1 cellular context compared by ENCODE assay signal in the genomic region with DNA sequence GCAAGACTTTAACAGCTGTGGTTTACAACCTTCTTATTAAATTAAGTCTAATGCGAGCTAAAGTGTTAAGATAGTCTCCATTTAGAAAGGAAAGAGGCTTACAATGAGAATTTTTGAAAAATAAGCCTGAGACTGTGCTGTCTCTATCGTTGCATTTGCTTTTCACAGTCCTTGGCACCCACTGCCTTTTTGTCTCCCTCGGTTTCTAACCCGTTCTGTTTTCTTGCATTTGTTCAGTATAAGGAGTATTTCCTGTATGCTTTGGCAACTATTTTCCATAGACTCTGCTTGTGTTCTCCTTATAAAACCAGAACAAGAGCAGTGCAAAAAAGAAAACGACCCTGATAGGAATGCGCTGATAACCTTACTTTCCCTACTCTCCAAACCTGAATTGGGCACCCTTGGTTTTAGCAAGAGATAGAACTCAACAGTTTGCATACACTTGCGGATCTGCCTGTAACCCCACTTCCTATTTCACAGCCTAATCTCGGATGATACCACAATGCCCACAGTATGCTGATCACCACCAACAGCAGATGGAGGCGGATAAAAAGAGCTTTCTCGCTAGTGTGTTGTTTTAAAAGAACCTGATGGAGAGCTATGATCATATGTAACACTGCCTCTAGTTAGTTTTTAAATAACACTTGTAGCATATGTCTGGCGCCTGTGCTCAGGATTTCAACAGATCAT.
TF ChIP-seq lines count a peak whose summit lies in the region.

No MANE protein-coding gene starts in this region.

TF ChIP-seq in K562, 482 proteins besides CTCF, POLR2A, EP300 and RAD21 (continued from another document):
- TF ChIP-seq, protein P1, sequence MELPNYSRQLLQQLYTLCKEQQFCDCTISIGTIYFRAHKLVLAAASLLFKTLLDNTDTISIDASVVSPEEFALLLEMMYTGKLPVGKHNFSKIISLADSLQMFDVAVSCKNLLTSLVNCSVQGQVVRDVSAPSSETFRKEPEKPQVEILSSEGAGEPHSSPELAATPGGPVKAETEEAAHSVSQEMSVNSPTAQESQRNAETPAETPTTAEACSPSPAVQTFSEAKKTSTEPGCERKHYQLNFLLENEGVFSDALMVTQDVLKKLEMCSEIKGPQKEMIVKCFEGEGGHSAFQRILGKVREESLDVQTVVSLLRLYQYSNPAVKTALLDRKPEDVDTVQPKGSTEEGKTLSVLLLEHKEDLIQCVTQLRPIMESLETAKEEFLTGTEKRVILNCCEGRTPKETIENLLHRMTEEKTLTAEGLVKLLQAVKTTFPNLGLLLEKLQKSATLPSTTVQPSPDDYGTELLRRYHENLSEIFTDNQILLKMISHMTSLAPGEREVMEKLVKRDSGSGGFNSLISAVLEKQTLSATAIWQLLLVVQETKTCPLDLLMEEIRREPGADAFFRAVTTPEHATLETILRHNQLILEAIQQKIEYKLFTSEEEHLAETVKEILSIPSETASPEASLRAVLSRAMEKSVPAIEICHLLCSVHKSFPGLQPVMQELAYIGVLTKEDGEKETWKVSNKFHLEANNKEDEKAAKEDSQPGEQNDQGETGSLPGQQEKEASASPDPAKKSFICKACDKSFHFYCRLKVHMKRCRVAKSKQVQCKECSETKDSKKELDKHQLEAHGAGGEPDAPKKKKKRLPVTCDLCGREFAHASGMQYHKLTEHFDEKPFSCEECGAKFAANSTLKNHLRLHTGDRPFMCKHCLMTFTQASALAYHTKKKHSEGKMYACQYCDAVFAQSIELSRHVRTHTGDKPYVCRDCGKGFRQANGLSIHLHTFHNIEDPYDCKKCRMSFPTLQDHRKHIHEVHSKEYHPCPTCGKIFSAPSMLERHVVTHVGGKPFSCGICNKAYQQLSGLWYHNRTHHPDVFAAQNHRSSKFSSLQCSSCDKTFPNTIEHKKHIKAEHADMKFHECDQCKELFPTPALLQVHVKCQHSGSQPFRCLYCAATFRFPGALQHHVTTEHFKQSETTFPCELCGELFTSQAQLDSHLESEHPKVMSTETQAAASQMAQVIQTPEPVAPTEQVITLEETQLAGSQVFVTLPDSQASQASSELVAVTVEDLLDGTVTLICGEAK (IDR thresholded peaks at IDR 0.05) = peak; percentile 26; the same call in 1 of the 2 replicates
- TF ChIP-seq, protein P1 (CRISPR knock-in tag; IDR thresholded peaks at IDR 0.05) = no peak
- TF ChIP-seq HEY1 (CRISPR knock-in tag; IDR thresholded peaks at IDR 0.05; ENCODE audit: borderline replicate concordance) (no peak), DPF2 (IDR thresholded peaks at IDR 0.05) (0 out of 2 replicates have a peak, but pooled peaks have one; percentile 23), SPI1 (IDR thresholded peaks at IDR 0.05; ENCODE audit: borderline replicate concordance, low read depth, low read length) (peak; percentile 84), TEAD4 (IDR thresholded peaks at IDR 0.05; ENCODE audit: low read length) (peak; percentile 41; the same call in 1 of the 2 replicates), TEAD4 (CRISPR knock-in tag; IDR thresholded peaks at IDR 0.05; ENCODE audit: borderline replicate concordance) (no peak), ZZZ3 (IDR thresholded peaks at IDR 0.05) (no peak), RCOR1 (IDR thresholded peaks at IDR 0.05; ENCODE audit: borderline replicate concordance in 1 of 2, low read depth in 2 of 2, low read length in 2 of 2) (0 out of 4 replicates have a peak, but pooled peaks of 1 of the 2 experiments have one; percentile 4), GATAD2B (IDR thresholded peaks at IDR 0.05; ENCODE audit: borderline replicate concordance) (no peak), ZNF175 (CRISPR knock-in tag; IDR thresholded peaks at IDR 0.05; ENCODE audit: low read depth) (no peak), ARID1B (IDR thresholded peaks at IDR 0.05) (0 out of 2 replicates have a peak, but pooled peaks have one; percentile 10), BACH1 (tag; IDR thresholded peaks at IDR 0.05) (no peak), SMAD4 (CRISPR knock-in tag; conservative IDR thresholded peaks at IDR 0.05) (no peak), POLR3A (IDR thresholded peaks at IDR 0.05; ENCODE audit: borderline replicate concordance, extremely low read depth, insufficient read depth, insufficient read length) (no peak), C11orf30 (IDR thresholded peaks at IDR 0.05; ENCODE audit: low read depth) (no peak), ZBED1 (IDR thresholded peaks at IDR 0.05) (no peak), ZNF444 (CRISPR knock-in tag; IDR thresholded peaks at IDR 0.05) (no peak), ZC3H4 (CRISPR knock-in tag; IDR thresholded peaks at IDR 0.05; ENCODE audit: borderline replicate concordance) (no peak), BHLHE40 (IDR thresholded peaks at IDR 0.05; ENCODE audit: low read length) (no peak), TBP (optimal IDR thresholded peaks at IDR 0.05; ENCODE audit: low read depth, low read length) (no peak), NR2C2 (CRISPR knock-in tag; IDR thresholded peaks at IDR 0.05) (no peak), NR2C2 (tag; IDR thresholded peaks at IDR 0.05) (no peak), IFI16 (CRISPR knock-in tag; IDR thresholded peaks at IDR 0.05) (no peak), THRAP3 (IDR thresholded peaks at IDR 0.05; ENCODE audit: borderline replicate concordance) (0 out of 2 replicates have a peak, but pooled peaks have one; percentile 26), NFATC3 (IDR thresholded peaks at IDR 0.05) (no peak), NONO (IDR thresholded peaks at IDR 0.05; ENCODE audit: low read depth in 2 of 2, low read length in 1 of 2) (no peak), SMAD1 (IDR thresholded peaks at IDR 0.05; ENCODE audit: low read depth, low read length, partially characterized antibody) (no peak), KDM1A (IDR thresholded peaks at IDR 0.05) (0 out of 4 replicates have a peak, but pooled peaks of 1 of the 2 experiments have one; percentile 11), SAFB2 (IDR thresholded peaks at IDR 0.05; ENCODE audit: borderline replicate concordance, low read depth, low read length, severe bottlenecking) (no peak)
- TF ChIP-seq, protein P2, sequence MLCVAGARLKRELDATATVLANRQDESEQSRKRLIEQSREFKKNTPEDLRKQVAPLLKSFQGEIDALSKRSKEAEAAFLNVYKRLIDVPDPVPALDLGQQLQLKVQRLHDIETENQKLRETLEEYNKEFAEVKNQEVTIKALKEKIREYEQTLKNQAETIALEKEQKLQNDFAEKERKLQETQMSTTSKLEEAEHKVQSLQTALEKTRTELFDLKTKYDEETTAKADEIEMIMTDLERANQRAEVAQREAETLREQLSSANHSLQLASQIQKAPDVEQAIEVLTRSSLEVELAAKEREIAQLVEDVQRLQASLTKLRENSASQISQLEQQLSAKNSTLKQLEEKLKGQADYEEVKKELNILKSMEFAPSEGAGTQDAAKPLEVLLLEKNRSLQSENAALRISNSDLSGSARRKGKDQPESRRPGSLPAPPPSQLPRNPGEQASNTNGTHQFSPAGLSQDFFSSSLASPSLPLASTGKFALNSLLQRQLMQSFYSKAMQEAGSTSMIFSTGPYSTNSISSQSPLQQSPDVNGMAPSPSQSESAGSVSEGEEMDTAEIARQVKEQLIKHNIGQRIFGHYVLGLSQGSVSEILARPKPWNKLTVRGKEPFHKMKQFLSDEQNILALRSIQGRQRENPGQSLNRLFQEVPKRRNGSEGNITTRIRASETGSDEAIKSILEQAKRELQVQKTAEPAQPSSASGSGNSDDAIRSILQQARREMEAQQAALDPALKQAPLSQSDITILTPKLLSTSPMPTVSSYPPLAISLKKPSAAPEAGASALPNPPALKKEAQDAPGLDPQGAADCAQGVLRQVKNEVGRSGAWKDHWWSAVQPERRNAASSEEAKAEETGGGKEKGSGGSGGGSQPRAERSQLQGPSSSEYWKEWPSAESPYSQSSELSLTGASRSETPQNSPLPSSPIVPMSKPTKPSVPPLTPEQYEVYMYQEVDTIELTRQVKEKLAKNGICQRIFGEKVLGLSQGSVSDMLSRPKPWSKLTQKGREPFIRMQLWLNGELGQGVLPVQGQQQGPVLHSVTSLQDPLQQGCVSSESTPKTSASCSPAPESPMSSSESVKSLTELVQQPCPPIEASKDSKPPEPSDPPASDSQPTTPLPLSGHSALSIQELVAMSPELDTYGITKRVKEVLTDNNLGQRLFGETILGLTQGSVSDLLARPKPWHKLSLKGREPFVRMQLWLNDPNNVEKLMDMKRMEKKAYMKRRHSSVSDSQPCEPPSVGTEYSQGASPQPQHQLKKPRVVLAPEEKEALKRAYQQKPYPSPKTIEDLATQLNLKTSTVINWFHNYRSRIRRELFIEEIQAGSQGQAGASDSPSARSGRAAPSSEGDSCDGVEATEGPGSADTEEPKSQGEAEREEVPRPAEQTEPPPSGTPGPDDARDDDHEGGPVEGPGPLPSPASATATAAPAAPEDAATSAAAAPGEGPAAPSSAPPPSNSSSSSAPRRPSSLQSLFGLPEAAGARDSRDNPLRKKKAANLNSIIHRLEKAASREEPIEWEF (CRISPR knock-in tag; IDR thresholded peaks at IDR 0.05) = no peak
- TF ChIP-seq, protein P3, sequence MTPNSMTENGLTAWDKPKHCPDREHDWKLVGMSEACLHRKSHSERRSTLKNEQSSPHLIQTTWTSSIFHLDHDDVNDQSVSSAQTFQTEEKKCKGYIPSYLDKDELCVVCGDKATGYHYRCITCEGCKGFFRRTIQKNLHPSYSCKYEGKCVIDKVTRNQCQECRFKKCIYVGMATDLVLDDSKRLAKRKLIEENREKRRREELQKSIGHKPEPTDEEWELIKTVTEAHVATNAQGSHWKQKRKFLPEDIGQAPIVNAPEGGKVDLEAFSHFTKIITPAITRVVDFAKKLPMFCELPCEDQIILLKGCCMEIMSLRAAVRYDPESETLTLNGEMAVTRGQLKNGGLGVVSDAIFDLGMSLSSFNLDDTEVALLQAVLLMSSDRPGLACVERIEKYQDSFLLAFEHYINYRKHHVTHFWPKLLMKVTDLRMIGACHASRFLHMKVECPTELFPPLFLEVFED (CRISPR knock-in tag; conservative IDR thresholded peaks at IDR 0.05) = no peak
- TF ChIP-seq, protein P4, sequence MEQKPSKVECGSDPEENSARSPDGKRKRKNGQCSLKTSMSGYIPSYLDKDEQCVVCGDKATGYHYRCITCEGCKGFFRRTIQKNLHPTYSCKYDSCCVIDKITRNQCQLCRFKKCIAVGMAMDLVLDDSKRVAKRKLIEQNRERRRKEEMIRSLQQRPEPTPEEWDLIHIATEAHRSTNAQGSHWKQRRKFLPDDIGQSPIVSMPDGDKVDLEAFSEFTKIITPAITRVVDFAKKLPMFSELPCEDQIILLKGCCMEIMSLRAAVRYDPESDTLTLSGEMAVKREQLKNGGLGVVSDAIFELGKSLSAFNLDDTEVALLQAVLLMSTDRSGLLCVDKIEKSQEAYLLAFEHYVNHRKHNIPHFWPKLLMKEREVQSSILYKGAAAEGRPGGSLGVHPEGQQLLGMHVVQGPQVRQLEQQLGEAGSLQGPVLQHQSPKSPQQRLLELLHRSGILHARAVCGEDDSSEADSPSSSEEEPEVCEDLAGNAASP (IDR thresholded peaks at IDR 0.05) = no peak
- TF ChIP-seq, protein P5, sequence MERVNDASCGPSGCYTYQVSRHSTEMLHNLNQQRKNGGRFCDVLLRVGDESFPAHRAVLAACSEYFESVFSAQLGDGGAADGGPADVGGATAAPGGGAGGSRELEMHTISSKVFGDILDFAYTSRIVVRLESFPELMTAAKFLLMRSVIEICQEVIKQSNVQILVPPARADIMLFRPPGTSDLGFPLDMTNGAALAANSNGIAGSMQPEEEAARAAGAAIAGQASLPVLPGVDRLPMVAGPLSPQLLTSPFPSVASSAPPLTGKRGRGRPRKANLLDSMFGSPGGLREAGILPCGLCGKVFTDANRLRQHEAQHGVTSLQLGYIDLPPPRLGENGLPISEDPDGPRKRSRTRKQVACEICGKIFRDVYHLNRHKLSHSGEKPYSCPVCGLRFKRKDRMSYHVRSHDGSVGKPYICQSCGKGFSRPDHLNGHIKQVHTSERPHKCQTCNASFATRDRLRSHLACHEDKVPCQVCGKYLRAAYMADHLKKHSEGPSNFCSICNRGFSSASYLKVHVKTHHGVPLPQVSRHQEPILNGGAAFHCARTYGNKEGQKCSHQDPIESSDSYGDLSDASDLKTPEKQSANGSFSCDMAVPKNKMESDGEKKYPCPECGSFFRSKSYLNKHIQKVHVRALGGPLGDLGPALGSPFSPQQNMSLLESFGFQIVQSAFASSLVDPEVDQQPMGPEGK (CRISPR knock-in tag; IDR thresholded peaks at IDR 0.05; ENCODE audit: borderline replicate concordance) = no peak
- TF ChIP-seq, protein P6, sequence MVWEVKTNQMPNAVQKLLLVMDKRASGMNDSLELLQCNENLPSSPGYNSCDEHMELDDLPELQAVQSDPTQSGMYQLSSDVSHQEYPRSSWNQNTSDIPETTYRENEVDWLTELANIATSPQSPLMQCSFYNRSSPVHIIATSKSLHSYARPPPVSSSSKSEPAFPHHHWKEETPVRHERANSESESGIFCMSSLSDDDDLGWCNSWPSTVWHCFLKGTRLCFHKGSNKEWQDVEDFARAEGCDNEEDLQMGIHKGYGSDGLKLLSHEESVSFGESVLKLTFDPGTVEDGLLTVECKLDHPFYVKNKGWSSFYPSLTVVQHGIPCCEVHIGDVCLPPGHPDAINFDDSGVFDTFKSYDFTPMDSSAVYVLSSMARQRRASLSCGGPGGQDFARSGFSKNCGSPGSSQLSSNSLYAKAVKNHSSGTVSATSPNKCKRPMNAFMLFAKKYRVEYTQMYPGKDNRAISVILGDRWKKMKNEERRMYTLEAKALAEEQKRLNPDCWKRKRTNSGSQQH (CRISPR knock-in tag; IDR thresholded peaks at IDR 0.05) = no peak
